1 cellular context compared by ENCODE assay signal in the genomic region with DNA sequence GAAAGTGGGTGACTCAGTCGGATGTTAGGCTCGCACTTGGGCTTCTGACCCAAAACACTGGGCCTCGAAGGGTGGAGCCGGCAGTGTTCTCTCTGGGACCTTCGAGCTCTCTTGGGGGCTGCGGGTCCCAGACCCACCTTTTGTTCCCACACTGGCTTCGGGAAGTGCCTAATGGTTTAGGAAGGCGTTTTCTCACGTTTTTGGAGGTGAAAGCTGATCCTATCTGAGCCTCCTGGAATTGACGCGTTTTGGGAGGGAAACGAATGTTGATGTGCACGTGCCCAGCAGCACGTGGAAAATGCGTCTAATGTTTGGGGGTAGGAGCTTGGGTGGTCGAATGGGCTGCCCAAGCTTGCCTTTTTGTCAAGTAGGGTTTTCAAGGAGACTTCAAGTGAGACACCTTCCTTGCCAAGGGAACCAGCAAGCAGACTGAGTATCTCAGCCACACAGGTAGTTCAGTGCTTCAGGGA.
TF ChIP-seq lines count a peak whose summit lies in the region.

No MANE protein-coding gene starts in this region.

TF ChIP-seq in K562, 482 proteins besides CTCF, POLR2A, EP300 and RAD21 (continued from another document and continues in another):
- TF ChIP-seq, protein P1, sequence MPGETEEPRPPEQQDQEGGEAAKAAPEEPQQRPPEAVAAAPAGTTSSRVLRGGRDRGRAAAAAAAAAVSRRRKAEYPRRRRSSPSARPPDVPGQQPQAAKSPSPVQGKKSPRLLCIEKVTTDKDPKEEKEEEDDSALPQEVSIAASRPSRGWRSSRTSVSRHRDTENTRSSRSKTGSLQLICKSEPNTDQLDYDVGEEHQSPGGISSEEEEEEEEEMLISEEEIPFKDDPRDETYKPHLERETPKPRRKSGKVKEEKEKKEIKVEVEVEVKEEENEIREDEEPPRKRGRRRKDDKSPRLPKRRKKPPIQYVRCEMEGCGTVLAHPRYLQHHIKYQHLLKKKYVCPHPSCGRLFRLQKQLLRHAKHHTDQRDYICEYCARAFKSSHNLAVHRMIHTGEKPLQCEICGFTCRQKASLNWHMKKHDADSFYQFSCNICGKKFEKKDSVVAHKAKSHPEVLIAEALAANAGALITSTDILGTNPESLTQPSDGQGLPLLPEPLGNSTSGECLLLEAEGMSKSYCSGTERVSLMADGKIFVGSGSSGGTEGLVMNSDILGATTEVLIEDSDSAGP (CRISPR knock-in tag; IDR thresholded peaks at IDR 0.05), result no peak
- TF ChIP-seq AFF1 (IDR thresholded peaks at IDR 0.05; ENCODE audit: low read depth in 1 of 2, partially characterized antibody in 2 of 2) (no peak), HLTF (IDR thresholded peaks at IDR 0.05) (no peak), NKRF (IDR thresholded peaks at IDR 0.05; ENCODE audit: borderline replicate concordance) (peak; percentile 82; the same call in 1 of the 2 replicates), U2AF2 (optimal IDR thresholded peaks at IDR 0.05; ENCODE audit: low read depth, low read length) (no peak), MIER1 (IDR thresholded peaks at IDR 0.05; ENCODE audit: low read depth) (no peak), MAZ (CRISPR knock-in tag; conservative IDR thresholded peaks at IDR 0.05 in 1 of 2, IDR thresholded peaks at IDR 0.05 in 1 of 2) (no peak), ZBTB9 (CRISPR knock-in tag; IDR thresholded peaks at IDR 0.05) (no peak), MCM5 (IDR thresholded peaks at IDR 0.05; ENCODE audit: low read depth) (no peak), SMAD2 (IDR thresholded peaks at IDR 0.05; ENCODE audit: low read depth, low read length) (no peak), FOXJ3 (CRISPR knock-in tag; IDR thresholded peaks at IDR 0.05) (no peak), L3MBTL2 (IDR thresholded peaks at IDR 0.05) (peak; percentile 95), ADNP (tag; IDR thresholded peaks at IDR 0.05) (no peak), NFYB (IDR thresholded peaks at IDR 0.05; ENCODE audit: extremely low read depth, insufficient read length) (no peak), SMC3 (conservative IDR thresholded peaks at IDR 0.05; ENCODE audit: insufficient read depth, low read depth, low read length) (no peak), SMARCE1 (IDR thresholded peaks at IDR 0.05) (no peak), ZNF124 (CRISPR knock-in tag; IDR thresholded peaks at IDR 0.05) (no peak), DPF2 (IDR thresholded peaks at IDR 0.05) (peak; percentile 47; the same call in 1 of the 2 replicates), ESRRB (CRISPR knock-in tag; IDR thresholded peaks at IDR 0.05; ENCODE audit: borderline replicate concordance) (no peak), PYGO2 (tag; IDR thresholded peaks at IDR 0.05) (no peak), ZC3H8 (IDR thresholded peaks at IDR 0.05) (no peak), MEIS2 (IDR thresholded peaks at IDR 0.05; ENCODE audit: partially characterized antibody) (no peak), RFX5 (IDR thresholded peaks at IDR 0.05; ENCODE audit: low read depth, low read length) (no peak), ZNF592 (IDR thresholded peaks at IDR 0.05) (peak; percentile 86), RFX1 (IDR thresholded peaks at IDR 0.05) (no peak), KAT7 (CRISPR knock-in tag; IDR thresholded peaks at IDR 0.05; ENCODE audit: borderline replicate concordance) (0 out of 2 replicates have a peak, but pooled peaks have one; percentile 60), ZNF197 (CRISPR knock-in tag; IDR thresholded peaks at IDR 0.05; ENCODE audit: low read depth) (no peak), ZNF184 (CRISPR knock-in tag; IDR thresholded peaks at IDR 0.05) (no peak), ZNF282 (CRISPR knock-in tag; IDR thresholded peaks at IDR 0.05) (0 out of 2 replicates have a peak, but pooled peaks have one; percentile 30), POLR2G (IDR thresholded peaks at IDR 0.05; ENCODE audit: low read depth, low read length) (no peak), THRB (CRISPR knock-in tag; conservative IDR thresholded peaks at IDR 0.05) (no peak), POLR3G (IDR thresholded peaks at IDR 0.05; ENCODE audit: extremely low read depth, insufficient read length, insufficient replicate concordance) (no peak), RHOXF2B (CRISPR knock-in tag; conservative IDR thresholded peaks at IDR 0.05) (no peak), HCFC1 (IDR thresholded peaks at IDR 0.05; ENCODE audit: low read depth, low read length) (no peak), ARHGAP35 (IDR thresholded peaks at IDR 0.05; ENCODE audit: partially characterized antibody) (no peak), ARNT (IDR thresholded peaks at IDR 0.05) (peak in 1 of 2 experiments; percentile 51; a peak in 1 of 4 replicates), ZNF668 (CRISPR knock-in tag; IDR thresholded peaks at IDR 0.05) (no peak)
- TF ChIP-seq, protein P2, sequence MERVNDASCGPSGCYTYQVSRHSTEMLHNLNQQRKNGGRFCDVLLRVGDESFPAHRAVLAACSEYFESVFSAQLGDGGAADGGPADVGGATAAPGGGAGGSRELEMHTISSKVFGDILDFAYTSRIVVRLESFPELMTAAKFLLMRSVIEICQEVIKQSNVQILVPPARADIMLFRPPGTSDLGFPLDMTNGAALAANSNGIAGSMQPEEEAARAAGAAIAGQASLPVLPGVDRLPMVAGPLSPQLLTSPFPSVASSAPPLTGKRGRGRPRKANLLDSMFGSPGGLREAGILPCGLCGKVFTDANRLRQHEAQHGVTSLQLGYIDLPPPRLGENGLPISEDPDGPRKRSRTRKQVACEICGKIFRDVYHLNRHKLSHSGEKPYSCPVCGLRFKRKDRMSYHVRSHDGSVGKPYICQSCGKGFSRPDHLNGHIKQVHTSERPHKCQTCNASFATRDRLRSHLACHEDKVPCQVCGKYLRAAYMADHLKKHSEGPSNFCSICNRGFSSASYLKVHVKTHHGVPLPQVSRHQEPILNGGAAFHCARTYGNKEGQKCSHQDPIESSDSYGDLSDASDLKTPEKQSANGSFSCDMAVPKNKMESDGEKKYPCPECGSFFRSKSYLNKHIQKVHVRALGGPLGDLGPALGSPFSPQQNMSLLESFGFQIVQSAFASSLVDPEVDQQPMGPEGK (CRISPR knock-in tag; IDR thresholded peaks at IDR 0.05; ENCODE audit: borderline replicate concordance), result no peak
- TF ChIP-seq, protein P3, sequence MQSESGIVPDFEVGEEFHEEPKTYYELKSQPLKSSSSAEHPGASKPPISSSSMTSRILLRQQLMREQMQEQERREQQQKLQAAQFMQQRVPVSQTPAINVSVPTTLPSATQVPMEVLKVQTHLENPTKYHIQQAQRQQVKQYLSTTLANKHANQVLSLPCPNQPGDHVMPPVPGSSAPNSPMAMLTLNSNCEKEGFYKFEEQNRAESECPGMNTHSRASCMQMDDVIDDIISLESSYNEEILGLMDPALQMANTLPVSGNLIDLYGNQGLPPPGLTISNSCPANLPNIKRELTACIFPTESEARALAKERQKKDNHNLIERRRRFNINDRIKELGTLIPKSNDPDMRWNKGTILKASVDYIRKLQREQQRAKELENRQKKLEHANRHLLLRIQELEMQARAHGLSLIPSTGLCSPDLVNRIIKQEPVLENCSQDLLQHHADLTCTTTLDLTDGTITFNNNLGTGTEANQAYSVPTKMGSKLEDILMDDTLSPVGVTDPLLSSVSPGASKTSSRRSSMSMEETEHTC (IDR thresholded peaks at IDR 0.05), result no peak
